In the genomic region with DNA sequence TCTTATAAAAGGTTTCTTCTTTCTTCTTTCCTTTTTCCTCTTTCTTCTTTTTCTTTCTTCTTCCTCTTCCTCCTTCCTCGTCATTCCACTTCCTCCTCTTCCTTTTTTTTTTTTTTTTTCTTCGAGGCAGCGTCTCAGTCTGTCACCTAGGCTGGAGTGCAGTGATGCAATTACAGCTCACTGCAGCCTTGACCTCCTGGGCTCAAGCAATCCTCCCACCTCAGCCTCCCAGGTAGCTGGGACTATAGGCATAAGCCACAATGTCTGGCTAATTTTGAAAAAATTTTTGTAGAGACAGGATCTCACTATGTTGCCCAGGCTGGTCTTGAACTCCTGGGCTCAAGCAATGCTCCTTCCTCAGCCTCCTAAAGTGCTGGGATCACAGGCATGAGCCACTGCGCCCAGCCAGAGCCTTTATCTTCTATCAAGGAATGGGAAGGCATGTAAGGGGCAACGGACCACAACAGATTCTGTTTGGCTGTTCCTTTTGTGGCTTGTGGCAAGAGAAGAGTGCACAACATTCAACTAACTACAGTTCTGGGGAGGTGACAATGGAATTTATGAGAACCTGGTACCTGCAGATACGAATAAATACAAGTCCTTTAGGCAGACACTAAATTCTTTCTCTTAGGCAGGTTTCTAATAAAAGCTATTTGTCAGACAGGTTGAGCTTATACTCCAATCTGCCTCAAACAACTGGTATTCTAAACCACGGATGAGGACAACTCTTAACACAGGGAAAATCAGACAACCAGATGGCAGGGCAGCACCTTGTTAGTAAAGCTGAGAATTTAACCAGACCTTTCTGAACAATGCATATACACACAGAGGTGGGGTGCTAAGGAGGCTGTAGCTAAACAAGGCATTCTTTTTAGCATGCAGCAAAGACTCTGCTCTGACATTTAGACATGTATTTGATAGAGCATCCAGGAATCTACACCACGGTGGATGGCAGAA, we compare ENCODE assay signal across 14 cellular contexts.
"Had no signal": no experiment of that assay in that cellular context is flagged by ENCODE, and none has a peak within 500 bp of the region (broad histone marks: within the 10 kb centered on the region; RNA-seq: fewer than 3 reads in every experiment).

No MANE protein-coding gene starts in this region.

- H3K4me1 ChIP-seq: tibial artery had no signal

- DNase-seq: activated CD4-positive, alpha-beta T cell treated with anti-CD3 and anti-CD28 coated beads for 4 hours; activated CD8-positive, alpha-beta memory T cell treated with anti-CD3 and anti-CD28 coated beads, Interleukin-2, amount 50 U/mL, for 4 hours; activated CD8-positive, alpha-beta T cell treated with anti-CD3 and anti-CD28 coated beads, Interleukin-2, amount 10 ng/mL, durations not matched to agents 7 days and 5 days; activated effector memory CD4-positive, alpha-beta T cell treated with anti-CD3 and anti-CD28 coated beads, Interleukin-2, amount 50 U/mL, for 16 hours; activated T-cell treated with anti-CD3 and anti-CD28 coated beads, Interleukin-2, amount 50 U/mL, for 48 hours; adrenal gland; effector memory CD4-positive, alpha-beta T cell; heart left ventricle; midbrain; stimulated activated CD4-positive, alpha-beta T cell treated with anti-CD3 and anti-CD28 coated beads, Interleukin-2, amount 100 ng/mL, for 48 hours; stimulated activated naive B cell treated with anti-CD40 and anti-IgM and Interleukin-4, amounts not matched to agents 10 μg/mL and 1 μg/mL and 100 μg/mL, for 72 hours; tibial artery had no signal

- H3K9me3 ChIP-seq: adrenal gland, heart left ventricle, tibial artery had no signal

- H3K27ac ChIP-seq: adrenal gland, coronary artery, epithelial cell of prostate, heart left ventricle, tibial artery had no signal

- H3K27me3 ChIP-seq: adrenal gland, heart left ventricle, tibial artery had no signal

- ATAC-seq: activated CD8-positive, alpha-beta T cell treated with anti-CD3 and anti-CD28 coated beads, Interleukin-2, amount 10 ng/mL, durations not matched to agents 7 days and 5 days; heart left ventricle; stimulated activated naive B cell treated with anti-CD40 and anti-IgM and Interleukin-4, amounts not matched to agents 10 μg/mL and 1 μg/mL and 100 μg/mL, for 72 hours had no signal

- H3K36me3 ChIP-seq: adrenal gland, heart left ventricle, tibial artery had no signal

- H3K4me3 ChIP-seq: adrenal gland, coronary artery, heart left ventricle, tibial artery had no signal
